Comparison of ENCODE assay signal across 8 cellular contexts in genomic region chr9:35645736-35646582, GRCh38. TPM values are rescaled to one million over a fixed set of nuclear protein-coding genes. Genes with fewer than 3 reads are reported as not detected.
A peak's percentile ranks its signal among the peaks of the same experiment; 100 is the strongest.
DNase-seq lines count a peak whose midpoint lies in the region; ATAC-seq and TF ChIP-seq lines count a peak whose summit lies in the region.

No MANE protein-coding gene starts in this region.

- ATAC-seq in CD8-positive, alpha-beta T cell = no peak
- ATAC-seq in GM21360 (IDR thresholded peaks at IDR 0.05; ENCODE audit: unreplicated experiment) = peak; percentile 9

- peak overlapping the region; percentile 54; the same call in 1 of the 2 replicates for H3K9ac ChIP-seq in MM.1S (ENCODE audit: low read length)

- H3K27ac ChIP-seq in CD8-positive, alpha-beta T cell (ENCODE audit: low read depth, low read length) = peak overlapping the region; percentile 67
- H3K27ac ChIP-seq in MM.1S (ENCODE audit: low read length) (no peak overlapping the region), spleen (peak overlapping the region; percentile 82 to 95 (median 94))

- peak overlapping the region; percentile 71 for H3K4me3 ChIP-seq in CD8-positive, alpha-beta T cell (ENCODE audit: low read depth, low read length)
- H3K4me3 ChIP-seq in MM.1S (ENCODE audit: low read length) (peak overlapping the region; percentile 68), astrocyte of the spinal cord (ENCODE audit: low read depth, low read length) (peak overlapping the region; percentile 65), spleen (peak overlapping the region; percentile 35 to 74 (median 55))

- CTCF ChIA-PET in CD8-positive, alpha-beta T cell (lab: Charles Lee) = interaction anchor here (0.7 to 7.8 kb wide), 14 partner anchors 14 to 544 kb away, joined by 3 to 135 read pairs (median 11); partner anchors contain the start of genes ARHGEF39, CCDC107, CD72 and RMRP

- H4K20me1 ChIP-seq in MM.1S (ENCODE audit: insufficient read depth, low read length) = no peaks in the 10 kb centered on the region

- H3K36me3 Mint-ChIP-seq in CD8-positive, alpha-beta T cell = peaks cover 24% of the 10 kb centered on the region

- no peaks in the 10 kb centered on the region for H3K27me3 Mint-ChIP-seq in CD8-positive, alpha-beta T cell (ENCODE audit: low read depth)

- no peaks in the 10 kb centered on the region for H3K36me3 ChIP-seq in CD8-positive, alpha-beta T cell (ENCODE audit: insufficient read depth, low read length)
- no peaks in the 10 kb centered on the region for H3K36me3 ChIP-seq in MM.1S (replicated peaks; ENCODE audit: insufficient read depth, low read length)
- peaks cover 0 to under 1% (median 0%) of the 10 kb centered on the region in 6 donors for H3K36me3 ChIP-seq in spleen

- POLR2A ChIA-PET in CD8-positive, alpha-beta T cell (lab: Charles Lee) = interaction anchor here (0.6 to 7.3 kb wide), 16 partner anchors 10 to 166 kb away, joined by 3 to 112 read pairs (median 7); partner anchors contain the start of genes ARHGEF39, CCDC107, CD72 and CREB3

- no peaks in the 10 kb centered on the region for H3K27me3 ChIP-seq in CD8-positive, alpha-beta T cell (ENCODE audit: insufficient read depth, low read length)
- H3K27me3 ChIP-seq in MM.1S (replicated peaks; ENCODE audit: insufficient read depth, low read length) (no peaks in the 10 kb centered on the region), spleen (replicated peaks in 1 of 7) (no peaks in the 10 kb centered on the region)

- TF ChIP-seq POLR2A in spleen (IDR thresholded peaks at IDR 0.05) = no peak

- peaks cover 59% of the 10 kb centered on the region for H3K4me1 Mint-ChIP-seq in CD8-positive, alpha-beta T cell (ENCODE audit: low read depth)

- no peaks in the 10 kb centered on the region for H3K9me2 ChIP-seq in MM.1S (replicated peaks; ENCODE audit: insufficient read depth, low read length)

- no peaks in the 10 kb centered on the region for H3K9me3 ChIP-seq in CD8-positive, alpha-beta T cell (ENCODE audit: low read length)
- H3K9me3 ChIP-seq in MM.1S (replicated peaks; ENCODE audit: insufficient read depth, low read length) = no peaks in the 10 kb centered on the region
- no peaks in the 10 kb centered on the region for H3K9me3 ChIP-seq in spleen

- H3K79me2 ChIP-seq in MM.1S (ENCODE audit: low read length) = no peaks in the 10 kb centered on the region

- 12 to 18% (median 15%) methylated on average over 25 of the region's 25 CpGs for WGBS in spleen, 5 donors

- intact Hi-C loops in CD8-positive, alpha-beta T cell (cut with DNase I, micrococcal nuclease) = loop anchor here (1.0 to 5.0 kb wide), 10 partner anchors 12 to 549 kb away; partner anchors contain the start of genes CREB3 (in 2 of the 2), HINT2 (in 2 of the 2), TLN1 (in 2 of the 2) and CCDC107 (in 1 of the 2)
- intact Hi-C loops in spleen (cut with DNase I; ENCODE audit: low total_unique reads) = no loop called here

- no peak for DNase-seq in CD8-positive, alpha-beta T cell
- DNase-seq in MM.1S (peak; percentile 43), astrocyte of the spinal cord (ENCODE audit: low read depth, low spot score) (peak; percentile 16), iPS-NIHi7 (ENCODE audit: extremely low spot score) (peak; percentile 78), spleen (no peak), SKM-1 treated with dmso at 0.1 percent for 144 hours (lab: John Stamatoyannopoulos, UW; ENCODE audit: unreplicated experiment) (no peak), SHP77 (lab: John Stamatoyannopoulos, UW) (no peak)

- no peaks in the 10 kb centered on the region for H3K9me3 Mint-ChIP-seq in CD8-positive, alpha-beta T cell

- no peak for TF ChIP-seq CTCF in CD8-positive, alpha-beta T cell (IDR thresholded peaks at IDR 0.05)
- no peak for TF ChIP-seq CTCF in MM.1S (IDR thresholded peaks at IDR 0.05; ENCODE audit: low read length)
- TF ChIP-seq CTCF in astrocyte of the spinal cord (IDR thresholded peaks at IDR 0.05; ENCODE audit: low read depth, low read length) = peak; percentile 29
- no peak for TF ChIP-seq CTCF in spleen (IDR thresholded peaks at IDR 0.05 in 8 of 11, conservative IDR thresholded peaks at IDR 0.05 in 3 of 11)

- no peaks in the 10 kb centered on the region for H3F3A ChIP-seq in MM.1S (ENCODE audit: insufficient read depth, low read length)

- H3K4me2 ChIP-seq in MM.1S (ENCODE audit: low read depth, low read length) = peak overlapping the region; percentile 96

- peak overlapping the region; percentile 97 for H2AFZ ChIP-seq in MM.1S (ENCODE audit: low read length)

- H3K4me1 ChIP-seq in CD8-positive, alpha-beta T cell (ENCODE audit: insufficient read depth, low read length) = peaks cover 48% of the 10 kb centered on the region
- peaks cover 4% of the 10 kb centered on the region for H3K4me1 ChIP-seq in MM.1S (ENCODE audit: low read length)
- H3K4me1 ChIP-seq in spleen = peaks cover 33 to 96% (median 67%) of the 10 kb centered on the region in 6 donors

- H3K4me3 Mint-ChIP-seq in CD8-positive, alpha-beta T cell = peak overlapping the region; percentile 93

- peak overlapping the region; percentile 95 for H3K27ac Mint-ChIP-seq in CD8-positive, alpha-beta T cell

- in situ Hi-C loops in astrocyte of the spinal cord (cut with HindIII; ENCODE audit: low sequenced_read_pairs) = no loop called here

RNA-seq across cellular contexts. Expression of gene SIT1, which starts 4.8 kb away (rescaled TPM):
- total RNA-seq in CD8-positive, alpha-beta T cell = 10 to 100 TPM; 11.0 to 11.6 TPM
- total RNA-seq in spleen = 10 to 100 TPM; 24.2 to 44.9 (median 27.5) TPM
- polyA plus RNA-seq in spleen = 10 to 100 TPM; 71.7 to 82.7 (median 82.7) TPM

RNA-seq across cellular contexts. Expression of gene RMRP, which starts 11.9 kb away (rescaled TPM):
- over 10,000 TPM; 22,073 to 26,359 TPM for total RNA-seq in CD8-positive, alpha-beta T cell
- total RNA-seq in spleen = over 10,000 TPM in 5 of 7 donors, 1,000 to 10,000 TPM in 2; 5,541 to 28,996 (median 23,209) TPM
- polyA plus RNA-seq in spleen = 100 to 1,000 TPM in 1 of 3 donors, 10 to 100 TPM in 1, not detected in 1; 42.1 to 285 TPM

RNA-seq across cellular contexts. Expression of gene CCDC107, which starts 12.1 kb away (rescaled TPM):
- total RNA-seq in CD8-positive, alpha-beta T cell = 1 to 10 TPM; 7.4 to 9.1 TPM
- 10 to 100 TPM; 14.4 to 24.2 (median 20.8) TPM for total RNA-seq in spleen
- 10 to 100 TPM; 35.3 to 46.9 (median 37.0) TPM for polyA plus RNA-seq in spleen

RNA-seq across cellular contexts. Expression of gene ARHGEF39, which starts 19.0 kb away (rescaled TPM):
- under 1 TPM; 0.25 to 0.35 TPM for total RNA-seq in CD8-positive, alpha-beta T cell
- total RNA-seq in spleen = 1 to 10 TPM in 6 of 7 donors, under 1 TPM in 1; 0.95 to 2.8 (median 1.4) TPM
- 1 to 10 TPM in 2 of 3 donors, under 1 TPM in 1; 0.89 to 2.9 (median 1.1) TPM for polyA plus RNA-seq in spleen

RNA-seq across cellular contexts. Expression of gene CD72, which starts 27.7 kb away (rescaled TPM):
- 1 to 10 TPM; 2.9 to 5.7 TPM for total RNA-seq in CD8-positive, alpha-beta T cell
- total RNA-seq in spleen = 100 to 1,000 TPM in 5 of 7 donors, 10 to 100 TPM in 2; 74.4 to 160 (median 127) TPM
- 100 to 1,000 TPM in 2 of 3 donors, 10 to 100 TPM in 1; 97.4 to 159 (median 115) TPM for polyA plus RNA-seq in spleen

Comparison
In these comparisons a context has a peak if more than half of its experiments do, and no peak if none do; other contexts are left out.
1. DNase-seq: peak in MM.1S (single experiment), astrocyte of the spinal cord (single experiment) and iPS-NIHi7 (single experiment); none in CD8-positive, alpha-beta T cell (0 of 7), spleen (single experiment), SKM-1 treated with dmso at 0.1 percent for 144 hours (single experiment) and SHP77 (0 of 2).
2. Peak in every context shown above with its lines, with median percentiles within 50 percentile points of each other: H3K4me3 ChIP-seq.